In the genomic region with DNA sequence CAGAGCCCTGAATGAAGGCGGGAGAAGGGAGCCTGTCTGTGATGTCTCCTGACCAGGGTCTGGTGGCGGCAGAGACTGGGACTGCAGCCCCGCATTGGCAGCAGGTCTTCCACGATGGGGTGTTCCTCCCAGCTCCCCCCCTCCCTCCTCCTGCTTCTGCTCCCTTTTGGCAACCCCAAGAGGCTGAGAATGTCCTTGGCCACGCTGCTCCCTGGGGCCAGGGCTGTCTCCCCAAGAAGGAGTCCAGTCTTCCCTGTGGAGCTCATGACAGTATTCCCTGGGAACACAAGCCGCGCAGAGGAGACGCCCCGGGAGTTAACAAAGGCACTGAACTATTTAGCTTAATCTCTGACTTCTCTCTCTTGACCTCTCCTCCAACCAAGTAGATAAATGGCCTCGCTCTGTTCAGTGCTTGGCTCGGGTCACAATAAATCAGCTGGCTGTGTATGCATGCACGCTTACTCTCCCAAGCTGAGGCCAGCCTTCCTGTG, we compare ENCODE assay signal across 13 cellular contexts.
DNase-seq lines count a peak whose midpoint lies in the region; ATAC-seq and TF ChIP-seq lines count a peak whose summit lies in the region.
"Had no signal": no experiment of that assay in that cellular context is flagged by ENCODE, and none has a peak within 500 bp of the region (broad histone marks: within the 10 kb centered on the region; RNA-seq: fewer than 3 reads in every experiment).

No MANE protein-coding gene starts in this region.

- TF ChIP-seq CTCF in heart right ventricle (IDR thresholded peaks at IDR 0.05) (peak in 3 of 9 donors; percentile 4 to 16 (median 7)), suprapubic skin (IDR thresholded peaks at IDR 0.05) (peak in 1 of 2 donors; percentile 8)

- ATAC-seq in heart right ventricle, result peak; percentile 53 to 85 (median 72)
- no peak for ATAC-seq in HG02678 (IDR thresholded peaks at IDR 0.05; ENCODE audit: unreplicated experiment)

- H3K36me3 ChIP-seq in heart right ventricle (no peaks in the 10 kb centered on the region), suprapubic skin (no peaks in the 10 kb centered on the region)
- H3K36me3 ChIP-seq: MG63, tibial artery had no signal

- no peak for TF ChIP-seq EP300 in suprapubic skin (IDR thresholded peaks at IDR 0.05)

- TF ChIP-seq POLR2A in suprapubic skin (IDR thresholded peaks at IDR 0.05), result no peak

- H3K4me1 ChIP-seq in heart right ventricle (peaks cover 22 to 60% (median 45%) of the 10 kb centered on the region in 9 donors), suprapubic skin (peaks cover 47% of the 10 kb centered on the region)

- no peak overlapping the region for H3K4me3 ChIP-seq in heart right ventricle
- H3K4me3 ChIP-seq in suprapubic skin, result no peak overlapping the region
- H3K4me3 ChIP-seq: MG63, tibial artery had no signal

- H3K27ac ChIP-seq in heart right ventricle (peak overlapping the region; percentile 55 to 88 (median 80)), suprapubic skin (peak overlapping the region; percentile 75)
- H3K27ac ChIP-seq: tibial artery had no signal

- WGBS in heart right ventricle, 2 donors, result 22 to 25% methylated on average over 12 of the region's 12 CpGs
- WGBS in suprapubic skin, result 72% methylated on average over 12 of the region's 12 CpGs

- H3K9me3 ChIP-seq in heart right ventricle, result no peaks in the 10 kb centered on the region
- no peaks in the 10 kb centered on the region for H3K9me3 ChIP-seq in suprapubic skin
- H3K9me3 ChIP-seq: MG63, tibial artery had no signal

- no peaks in the 10 kb centered on the region for H3K27me3 ChIP-seq in heart right ventricle
- H3K27me3 ChIP-seq in suprapubic skin, result no peaks in the 10 kb centered on the region
- H3K27me3 ChIP-seq: MG63 had no signal

- DNase-seq in astrocyte of the hippocampus (ENCODE audit: low read depth, low spot score) (peak; percentile 14), heart right ventricle (peak; percentile 58 to 71), mucosa of gallbladder (ENCODE audit: low spot score) (peak; percentile 46), suprapubic skin (ENCODE audit: low spot score in 2 of 2) (no peak), D341Med (ENCODE audit: low spot score) (no peak), LoVo (ENCODE audit: low spot score) (no peak)
- DNase-seq in stimulated activated CD4-positive, alpha-beta T cell treated with anti-CD3 and anti-CD28 coated beads, Interleukin-4, amount 100 ng/mL, for 4 hours, result no peak
- DNase-seq: activated CD4-positive, alpha-beta T cell treated with anti-CD3 and anti-CD28 coated beads, Interleukin-2, amount 10 ng/mL, durations not matched to agents 7 days and 5 days; DMS153; MG63; NCI-H2081; tibial artery had no signal

- intact Hi-C loops in heart right ventricle (cut with DNase I), result loop anchor here in 2 of 10 donors (10.0 kb wide), 2 partner anchors 88 to 128 kb away; a partner anchor contains a TSS

Comparison
In these comparisons a context has a peak if more than half of its experiments do, and no peak if none do; other contexts are left out.
1. DNase-seq: peak in astrocyte of the hippocampus (single experiment), heart right ventricle (2 of 2) and mucosa of gallbladder (single experiment); none in suprapubic skin (0 of 2), D341Med (single experiment), stimulated activated CD4-positive, alpha-beta T cell treated with anti-CD3 and anti-CD28 coated beads, Interleukin-4, amount 100 ng/mL, for 4 hours (0 of 2) and LoVo (single experiment).